In genomic region chr13:45728759-45729158, GRCh38 we compare ENCODE assay signal across 10 cellular contexts. TPM values are rescaled to one million over a fixed set of nuclear protein-coding genes. Genes with fewer than 3 reads are reported as not detected.
DNase-seq lines count a peak whose midpoint lies in the region; FAIRE-seq and TF ChIP-seq lines count a peak whose summit lies in the region.
"Had no signal": no experiment of that assay in that cellular context is flagged by ENCODE, and none has a peak within 500 bp of the region (broad histone marks: within the 10 kb centered on the region; RNA-seq: fewer than 3 reads in every experiment).

No MANE protein-coding gene starts in this region.

- DNase-seq in AG09309 (ENCODE audit: low read depth) (no peak), GM19240 (ENCODE audit: insufficient read length, low spot score) (peak; percentile 14), MV-4-11 (lab: John Stamatoyannopoulos, UW) (peak; percentile 76), H1 (ENCODE audit: low read depth in 1 of 2, low spot score in 2 of 2) (peak; percentile 36 to 56), activated gamma-delta T cell treated with Interleukin-2 at 50 U/mL for 16 hours (no peak), LoVo (ENCODE audit: low spot score) (no peak), T-helper 1 cell (no peak), head of caudate nucleus (no peak)
- DNase-seq: activated naive CD8-positive, alpha-beta T cell treated with anti-CD3 and anti-CD28 coated beads, Interleukin-2, amount 10 ng/mL, durations not matched to agents 7 days and 5 days had no signal

- TF ChIP-seq POLR2A in H1 (IDR thresholded peaks at IDR 0.05; ENCODE audit: control extremely low read depth in 1 of 2, low read depth in 2 of 2, low read length in 2 of 2), result no peak

- no peak overlapping the region for H2AK5ac ChIP-seq in H1 (ENCODE audit: low read depth, low read length)

- H3K4ac ChIP-seq in H1 (replicated peaks; ENCODE audit: insufficient read length, low read depth, low read length), result no peak overlapping the region

- H3K79me1 ChIP-seq in H1 (ENCODE audit: low read depth, low read length), result no peaks in the 10 kb centered on the region

- H3K56ac ChIP-seq in H1 (replicated peaks; ENCODE audit: insufficient read length, low read depth, low read length), result no peak overlapping the region

- peaks cover 0 to 4% (median 0%) of the 10 kb centered on the region in 4 experiments; a peak in 2 of 7 replicates for H3K27me3 ChIP-seq in H1 (replicated peaks in 1 of 4; ENCODE audit: control insufficient read depth in 3 of 4, extremely low read depth in 1 of 4, insufficient read depth in 3 of 4, low read length in 3 of 4)

- H3K23ac ChIP-seq in H1 (ENCODE audit: insufficient read length), result no peak overlapping the region

- 46% methylated on average over 6 of the region's 6 CpGs; no CpG with 5 or more reads in 1 of the 2 experiments for WGBS in H1 (ENCODE audit: extremely low coverage in 1 of 2, insufficient coverage in 1 of 2, insufficient read length in 1 of 2, insufficient replicate concordance in 2 of 2, low coverage in 1 of 2, low lambda C conversion rate in 2 of 2, missing lambda C conversion rate in 1 of 2), 2 experiments

- H3K9ac ChIP-seq in H1 (replicated peaks in 1 of 4; ENCODE audit: extremely low read depth in 1 of 4, low read depth in 3 of 4, low read length in 3 of 4), result no peak overlapping the region

- no peaks in the 10 kb centered on the region for H4K20me1 ChIP-seq in H1 (replicated peaks in 1 of 2; ENCODE audit: control insufficient read depth in 1 of 2, insufficient read depth in 2 of 2, low read length in 2 of 2)

- no peak overlapping the region for H2BK5ac ChIP-seq in H1 (ENCODE audit: low read depth, low read length)

- H3K4me1 ChIP-seq in H1 (replicated peaks in 1 of 4; ENCODE audit: control insufficient read depth in 3 of 4, insufficient read depth in 4 of 4, low read length in 3 of 4), result peaks cover 0 to 2% (median under 1%) of the 10 kb centered on the region in 4 experiments; a peak in 2 of 7 replicates

- no peak overlapping the region for H4K8ac ChIP-seq in H1 (ENCODE audit: extremely low read depth, insufficient read depth, low read length)

- peak; percentile 72 for FAIRE-seq in H1 (lab: Jason Lieb, UNC)
- FAIRE-seq: islet of Langerhans had no signal

- no peak overlapping the region for H2BK120ac ChIP-seq in H1 (replicated peaks; ENCODE audit: low read depth, low read length)

- H3K79me2 ChIP-seq in H1 (ENCODE audit: control insufficient read depth in 1 of 2, insufficient read depth in 2 of 2, low read length in 2 of 2), result no peaks in the 10 kb centered on the region

- H3K36me3 ChIP-seq in H1 (ENCODE audit: control insufficient read depth in 2 of 4, insufficient read depth in 4 of 4, low read length in 3 of 4), result no peaks in the 10 kb centered on the region

- no peaks in the 10 kb centered on the region for H3K23me2 ChIP-seq in H1 (ENCODE audit: low read depth, low read length)

- H3K4me3 ChIP-seq in AG09309 (ENCODE audit: control insufficient read depth, low read depth, low read length) (no peak overlapping the region), H1 (ENCODE audit: extremely low read depth in 1 of 4, insufficient read depth in 2 of 4, low read depth in 3 of 4, low read length in 4 of 4) (no peak overlapping the region)

- no peak overlapping the region for H2BK20ac ChIP-seq in H1 (ENCODE audit: low read length)

- H2BK15ac ChIP-seq in H1 (ENCODE audit: low read length), result no peak overlapping the region

- TF ChIP-seq RAD21 in H1 (IDR thresholded peaks at IDR 0.05 in 1 of 2, conservative IDR thresholded peaks at IDR 0.05 in 1 of 2; ENCODE audit: low read depth in 2 of 2, low read length in 2 of 2), result peak; percentile 80 to 84

- no peak overlapping the region for H3K14ac ChIP-seq in H1 (ENCODE audit: insufficient read length)

- no peaks in the 10 kb centered on the region for H3K9me3 ChIP-seq in H1 (ENCODE audit: insufficient read depth in 2 of 2, low read depth in 1 of 2, low read length in 1 of 2)

- H2BK12ac ChIP-seq in H1 (ENCODE audit: low read depth, low read length), result no peak overlapping the region

- intact Hi-C loops in head of caudate nucleus (cut with DNase I), result no loop called here

- no peak for TF ChIP-seq EP300 in H1 (IDR thresholded peaks at IDR 0.05; ENCODE audit: borderline replicate concordance in 1 of 2, low read depth in 2 of 2, low read length in 2 of 2)

- H3K18ac ChIP-seq in H1 (ENCODE audit: extremely low read depth, low read length), result no peak overlapping the region

- no peak overlapping the region for H4K91ac ChIP-seq in H1 (replicated peaks; ENCODE audit: insufficient read length, low read length)

- TF ChIP-seq CTCF in AG09309 (IDR thresholded peaks at IDR 0.05; ENCODE audit: control insufficient read depth, insufficient read depth, low read depth, low read length, missing control alignments) (peak; percentile 25), H1 (IDR thresholded peaks at IDR 0.05; ENCODE audit: control extremely low read depth in 1 of 3, insufficient read depth in 1 of 3, low read depth in 1 of 3, low read length in 3 of 3) (peak; percentile 65 to 89 (median 72))

- POLR2A ChIA-PET in H1 (lab: Charles Lee; ENCODE audit: partially characterized antibody), result no interaction called here

- peak overlapping the region; percentile 84; the same call in 1 of the 2 replicates for H2AFZ ChIP-seq in H1 (ENCODE audit: low read length)

- H3K27ac ChIP-seq in H1 (ENCODE audit: low read depth, low read length), result no peak overlapping the region

- no peak overlapping the region for H3K4me2 ChIP-seq in H1 (ENCODE audit: insufficient read depth in 1 of 2, low read depth in 2 of 2, low read length in 2 of 2)

- CTCF ChIA-PET in H1 (lab: Charles Lee; ENCODE audit: partially characterized antibody), result interaction anchor here (0.6 to 16.5 kb wide), 34 partner anchors 8 to 333 kb away, joined by 3 to 170 read pairs (median 3); partner anchors contain the start of gene ERICH6B

- H4K5ac ChIP-seq in H1 (ENCODE audit: insufficient read length, low read depth, low read length), result no peak overlapping the region

TF ChIP-seq in H1, 55 proteins besides CTCF, POLR2A, EP300 and RAD21:
- TF ChIP-seq TCF12 (IDR thresholded peaks at IDR 0.05; ENCODE audit: low read depth, low read length), result no peak
- no peak for TF ChIP-seq ASH2L (IDR thresholded peaks at IDR 0.05; ENCODE audit: low read length)
- TF ChIP-seq GABPA (IDR thresholded peaks at IDR 0.05; ENCODE audit: borderline replicate concordance, insufficient read depth, low read length), result no peak
- TF ChIP-seq SRF (IDR thresholded peaks at IDR 0.05; ENCODE audit: low read depth, low read length), result no peak
- no peak for TF ChIP-seq BCL11A (IDR thresholded peaks at IDR 0.05; ENCODE audit: low read depth in 2 of 2, low read length in 2 of 2)
- TF ChIP-seq, protein P1, sequence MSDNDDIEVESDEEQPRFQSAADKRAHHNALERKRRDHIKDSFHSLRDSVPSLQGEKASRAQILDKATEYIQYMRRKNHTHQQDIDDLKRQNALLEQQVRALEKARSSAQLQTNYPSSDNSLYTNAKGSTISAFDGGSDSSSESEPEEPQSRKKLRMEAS (IDR thresholded peaks at IDR 0.05), result peak; percentile 97
- TF ChIP-seq CHD1 (IDR thresholded peaks at IDR 0.05; ENCODE audit: low read depth, low read length), result no peak
- no peak for TF ChIP-seq USF2 (IDR thresholded peaks at IDR 0.05; ENCODE audit: low read length)
- TF ChIP-seq ATF2 (IDR thresholded peaks at IDR 0.05; ENCODE audit: low read length), result no peak
- 0 out of 2 replicates have a peak, but pooled peaks have one; percentile 25 for TF ChIP-seq TAF1 (IDR thresholded peaks at IDR 0.05; ENCODE audit: low read depth, low read length)
- TF ChIP-seq CEBPB (IDR thresholded peaks at IDR 0.05; ENCODE audit: low read depth, low read length), result no peak
- TF ChIP-seq KDM5A (IDR thresholded peaks at IDR 0.05; ENCODE audit: low read length), result no peak
- TF ChIP-seq YY1 (IDR thresholded peaks at IDR 0.05; ENCODE audit: low read depth, low read length), result 0 out of 2 replicates have a peak, but pooled peaks have one; percentile 54
- TF ChIP-seq RFX5 (IDR thresholded peaks at IDR 0.05; ENCODE audit: borderline replicate concordance, low read depth, low read length), result no peak
- TF ChIP-seq E2F6 (IDR thresholded peaks at IDR 0.05), result peak; percentile 85

RNA-seq across cellular contexts. Expression of gene CBY2, which starts 26.6 kb away (rescaled TPM):
- total RNA-seq in H1 (2021; fragmentation: NEBNext Ultra II Directional; extraction: Animal tissue kit (Norgen Biotek cat#: 25700)), result not detected in 2 replicates
- 0.63 TPM in 1 of 2 replicates, not detected in the other for polyA plus RNA-seq in H1 (2011; rRNA removed)
- 0.18 TPM for polyA plus RNA-seq in H1 (2011; cell fraction: cytosol; rRNA removed)
- polyA plus RNA-seq in H1 (2011; cell fraction: nucleus; rRNA removed), result 0.40 TPM
- not detected in 4 replicates for polyA plus RNA-seq in H1 (2012, experiment 1 of 2)
- polyA plus RNA-seq in H1 (2012, experiment 2 of 2), result not detected
- 0.04 TPM for polyA plus RNA-seq in H1 (2013, experiment 1 of 2)
- polyA plus RNA-seq in H1 (2013, experiment 2 of 2), result not detected
- not detected in 2 replicates for polyA minus RNA-seq in H1 (2011; rRNA and poly(A)+ RNA removed)
- not detected for polyA minus RNA-seq in H1 (2011; cell fraction: cytosol; rRNA and poly(A)+ RNA removed)
- not detected for polyA minus RNA-seq in H1 (2011; cell fraction: nucleus; rRNA and poly(A)+ RNA removed)
- total RNA-seq: activated naive CD8-positive, alpha-beta T cell treated with anti-CD3 and anti-CD28 coated beads, Interleukin-2, amount 10 ng/mL, durations not matched to agents 7 days and 5 days had no signal

Comparison
In these comparisons a context has a peak if more than half of its experiments do, and no peak if none do; other contexts are left out.
1. DNase-seq: peak in GM19240 (single experiment), MV-4-11 (single experiment) and H1 (2 of 2); none in AG09309 (single experiment), activated gamma-delta T cell treated with Interleukin-2 at 50 U/mL for 16 hours (single experiment), LoVo (single experiment), T-helper 1 cell (0 of 5) and head of caudate nucleus (0 of 42).